ENCODE assay signal across 1 cellular context in genomic region chr19:15251749-15252397, GRCh38.
TF ChIP-seq lines count a peak whose summit lies in the region.

No MANE protein-coding gene starts in this region.

TF ChIP-seq in HEK293, 187 proteins besides CTCF, POLR2A, EP300 and RAD21 (continued from another document and continues in another):
- TF ChIP-seq, protein P1, sequence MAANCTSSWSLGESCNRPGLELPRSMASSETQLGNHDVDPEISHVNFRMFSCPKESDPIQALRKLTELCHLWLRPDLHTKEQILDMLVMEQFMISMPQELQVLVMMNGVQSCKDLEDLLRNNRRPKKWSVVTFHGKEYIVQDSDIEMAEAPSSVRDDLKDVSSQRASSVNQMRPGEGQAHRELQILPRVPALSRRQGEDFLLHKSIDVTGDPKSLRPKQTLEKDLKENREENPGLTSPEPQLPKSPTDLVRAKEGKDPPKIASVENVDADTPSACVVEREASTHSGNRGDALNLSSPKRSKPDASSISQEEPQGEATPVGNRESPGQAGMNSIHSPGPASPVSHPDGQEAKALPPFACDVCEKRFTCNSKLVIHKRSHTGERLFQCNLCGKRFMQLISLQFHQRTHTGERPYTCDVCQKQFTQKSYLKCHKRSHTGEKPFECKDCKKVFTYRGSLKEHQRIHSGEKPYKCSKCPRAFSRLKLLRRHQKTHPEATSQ (tag by site-specific recombination; IDR thresholded peaks at IDR 0.05), result no peak
- TF ChIP-seq ZNF280C (tag by site-specific recombination; IDR thresholded peaks at IDR 0.05) (no peak), ZNF175 (tag by site-specific recombination; IDR thresholded peaks at IDR 0.05) (no peak), MZF1 (tag by site-specific recombination; IDR thresholded peaks at IDR 0.05; ENCODE audit: borderline replicate concordance) (no peak), BCL11A (tag by site-specific recombination; IDR thresholded peaks at IDR 0.05; ENCODE audit: low read depth) (no peak), HOXA7 (CRISPR knock-in tag; IDR thresholded peaks at IDR 0.05; ENCODE audit: borderline replicate concordance) (no peak), ZNF510 (tag by site-specific recombination; IDR thresholded peaks at IDR 0.05; ENCODE audit: insufficient replicate concordance) (no peak), SCRT2 (tag by site-specific recombination; IDR thresholded peaks at IDR 0.05) (peak; percentile 64), ZNF76 (tag by site-specific recombination; IDR thresholded peaks at IDR 0.05; ENCODE audit: borderline replicate concordance, low read depth) (no peak), OSR2 (tag by site-specific recombination; IDR thresholded peaks at IDR 0.05) (no peak), ZNF324 (tag by site-specific recombination; IDR thresholded peaks at IDR 0.05) (no peak), ZNF777 (tag by site-specific recombination; IDR thresholded peaks at IDR 0.05; ENCODE audit: borderline replicate concordance) (no peak), TRIM28 (IDR thresholded peaks at IDR 0.05; ENCODE audit: borderline replicate concordance, low read length) (no peak), SETDB1 (IDR thresholded peaks at IDR 0.05; ENCODE audit: insufficient read length, low read length) (no peak), ZNF362 (tag by site-specific recombination; IDR thresholded peaks at IDR 0.05) (peak; percentile 90), KLF10 (tag by site-specific recombination; IDR thresholded peaks at IDR 0.05) (0 out of 2 replicates have a peak, but pooled peaks have one; percentile 21), HOXC10 (CRISPR knock-in tag; IDR thresholded peaks at IDR 0.05) (no peak), ZNF211 (tag by site-specific recombination; IDR thresholded peaks at IDR 0.05; ENCODE audit: low read depth) (no peak), ZNF701 (tag by site-specific recombination; IDR thresholded peaks at IDR 0.05) (no peak), ZNF768 (tag by site-specific recombination; IDR thresholded peaks at IDR 0.05) (no peak), ZNF174 (tag by site-specific recombination; IDR thresholded peaks at IDR 0.05) (no peak), ZNF501 (tag by site-specific recombination; IDR thresholded peaks at IDR 0.05) (no peak), ZSCAN16 (tag by site-specific recombination; IDR thresholded peaks at IDR 0.05) (no peak), ZNF518A (tag by site-specific recombination; conservative IDR thresholded peaks at IDR 0.05; ENCODE audit: low read depth) (no peak), ZBTB17 (tag by site-specific recombination; IDR thresholded peaks at IDR 0.05) (no peak; the same call in 1 of the 2 replicates), KLF1 (tag by site-specific recombination; IDR thresholded peaks at IDR 0.05) (no peak), ZSCAN30 (tag by site-specific recombination; IDR thresholded peaks at IDR 0.05) (no peak), ZNF169 (tag by site-specific recombination; IDR thresholded peaks at IDR 0.05) (no peak), ZNF292 (tag by site-specific recombination; IDR thresholded peaks at IDR 0.05; ENCODE audit: borderline replicate concordance, low read depth) (no peak), GLIS2 (tag by site-specific recombination; IDR thresholded peaks at IDR 0.05) (no peak), ZNF114 (tag by site-specific recombination; IDR thresholded peaks at IDR 0.05) (no peak)
- TF ChIP-seq, protein P2, sequence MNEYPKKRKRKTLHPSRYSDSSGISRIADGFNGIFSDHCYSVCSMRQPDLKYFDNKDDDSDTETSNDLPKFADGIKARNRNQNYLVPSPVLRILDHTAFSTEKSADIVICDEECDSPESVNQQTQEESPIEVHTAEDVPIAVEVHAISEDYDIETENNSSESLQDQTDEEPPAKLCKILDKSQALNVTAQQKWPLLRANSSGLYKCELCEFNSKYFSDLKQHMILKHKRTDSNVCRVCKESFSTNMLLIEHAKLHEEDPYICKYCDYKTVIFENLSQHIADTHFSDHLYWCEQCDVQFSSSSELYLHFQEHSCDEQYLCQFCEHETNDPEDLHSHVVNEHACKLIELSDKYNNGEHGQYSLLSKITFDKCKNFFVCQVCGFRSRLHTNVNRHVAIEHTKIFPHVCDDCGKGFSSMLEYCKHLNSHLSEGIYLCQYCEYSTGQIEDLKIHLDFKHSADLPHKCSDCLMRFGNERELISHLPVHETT (tag by site-specific recombination; IDR thresholded peaks at IDR 0.05), result no peak
- TF ChIP-seq, protein P3, sequence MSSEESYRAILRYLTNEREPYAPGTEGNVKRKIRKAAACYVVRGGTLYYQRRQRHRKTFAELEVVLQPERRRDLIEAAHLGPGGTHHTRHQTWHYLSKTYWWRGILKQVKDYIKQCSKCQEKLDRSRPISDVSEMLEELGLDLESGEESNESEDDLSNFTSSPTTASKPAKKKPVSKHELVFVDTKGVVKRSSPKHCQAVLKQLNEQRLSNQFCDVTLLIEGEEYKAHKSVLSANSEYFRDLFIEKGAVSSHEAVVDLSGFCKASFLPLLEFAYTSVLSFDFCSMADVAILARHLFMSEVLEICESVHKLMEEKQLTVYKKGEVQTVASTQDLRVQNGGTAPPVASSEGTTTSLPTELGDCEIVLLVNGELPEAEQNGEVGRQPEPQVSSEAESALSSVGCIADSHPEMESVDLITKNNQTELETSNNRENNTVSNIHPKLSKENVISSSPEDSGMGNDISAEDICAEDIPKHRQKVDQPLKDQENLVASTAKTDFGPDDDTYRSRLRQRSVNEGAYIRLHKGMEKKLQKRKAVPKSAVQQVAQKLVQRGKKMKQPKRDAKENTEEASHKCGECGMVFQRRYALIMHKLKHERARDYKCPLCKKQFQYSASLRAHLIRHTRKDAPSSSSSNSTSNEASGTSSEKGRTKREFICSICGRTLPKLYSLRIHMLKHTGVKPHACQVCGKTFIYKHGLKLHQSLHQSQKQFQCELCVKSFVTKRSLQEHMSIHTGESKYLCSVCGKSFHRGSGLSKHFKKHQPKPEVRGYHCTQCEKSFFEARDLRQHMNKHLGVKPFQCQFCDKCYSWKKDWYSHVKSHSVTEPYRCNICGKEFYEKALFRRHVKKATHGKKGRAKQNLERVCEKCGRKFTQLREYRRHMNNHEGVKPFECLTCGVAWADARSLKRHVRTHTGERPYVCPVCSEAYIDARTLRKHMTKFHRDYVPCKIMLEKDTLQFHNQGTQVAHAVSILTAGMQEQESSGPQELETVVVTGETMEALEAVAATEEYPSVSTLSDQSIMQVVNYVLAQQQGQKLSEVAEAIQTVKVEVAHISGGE (tag by site-specific recombination; conservative IDR thresholded peaks at IDR 0.05; ENCODE audit: low read depth), result no peak
- TF ChIP-seq, protein P4, sequence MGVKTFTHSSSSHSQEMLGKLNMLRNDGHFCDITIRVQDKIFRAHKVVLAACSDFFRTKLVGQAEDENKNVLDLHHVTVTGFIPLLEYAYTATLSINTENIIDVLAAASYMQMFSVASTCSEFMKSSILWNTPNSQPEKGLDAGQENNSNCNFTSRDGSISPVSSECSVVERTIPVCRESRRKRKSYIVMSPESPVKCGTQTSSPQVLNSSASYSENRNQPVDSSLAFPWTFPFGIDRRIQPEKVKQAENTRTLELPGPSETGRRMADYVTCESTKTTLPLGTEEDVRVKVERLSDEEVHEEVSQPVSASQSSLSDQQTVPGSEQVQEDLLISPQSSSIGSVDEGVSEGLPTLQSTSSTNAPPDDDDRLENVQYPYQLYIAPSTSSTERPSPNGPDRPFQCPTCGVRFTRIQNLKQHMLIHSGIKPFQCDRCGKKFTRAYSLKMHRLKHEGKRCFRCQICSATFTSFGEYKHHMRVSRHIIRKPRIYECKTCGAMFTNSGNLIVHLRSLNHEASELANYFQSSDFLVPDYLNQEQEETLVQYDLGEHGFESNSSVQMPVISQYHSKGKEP (tag by site-specific recombination; IDR thresholded peaks at IDR 0.05), result 0 out of 2 replicates have a peak, but pooled peaks have one; percentile 27
- TF ChIP-seq, protein P5, sequence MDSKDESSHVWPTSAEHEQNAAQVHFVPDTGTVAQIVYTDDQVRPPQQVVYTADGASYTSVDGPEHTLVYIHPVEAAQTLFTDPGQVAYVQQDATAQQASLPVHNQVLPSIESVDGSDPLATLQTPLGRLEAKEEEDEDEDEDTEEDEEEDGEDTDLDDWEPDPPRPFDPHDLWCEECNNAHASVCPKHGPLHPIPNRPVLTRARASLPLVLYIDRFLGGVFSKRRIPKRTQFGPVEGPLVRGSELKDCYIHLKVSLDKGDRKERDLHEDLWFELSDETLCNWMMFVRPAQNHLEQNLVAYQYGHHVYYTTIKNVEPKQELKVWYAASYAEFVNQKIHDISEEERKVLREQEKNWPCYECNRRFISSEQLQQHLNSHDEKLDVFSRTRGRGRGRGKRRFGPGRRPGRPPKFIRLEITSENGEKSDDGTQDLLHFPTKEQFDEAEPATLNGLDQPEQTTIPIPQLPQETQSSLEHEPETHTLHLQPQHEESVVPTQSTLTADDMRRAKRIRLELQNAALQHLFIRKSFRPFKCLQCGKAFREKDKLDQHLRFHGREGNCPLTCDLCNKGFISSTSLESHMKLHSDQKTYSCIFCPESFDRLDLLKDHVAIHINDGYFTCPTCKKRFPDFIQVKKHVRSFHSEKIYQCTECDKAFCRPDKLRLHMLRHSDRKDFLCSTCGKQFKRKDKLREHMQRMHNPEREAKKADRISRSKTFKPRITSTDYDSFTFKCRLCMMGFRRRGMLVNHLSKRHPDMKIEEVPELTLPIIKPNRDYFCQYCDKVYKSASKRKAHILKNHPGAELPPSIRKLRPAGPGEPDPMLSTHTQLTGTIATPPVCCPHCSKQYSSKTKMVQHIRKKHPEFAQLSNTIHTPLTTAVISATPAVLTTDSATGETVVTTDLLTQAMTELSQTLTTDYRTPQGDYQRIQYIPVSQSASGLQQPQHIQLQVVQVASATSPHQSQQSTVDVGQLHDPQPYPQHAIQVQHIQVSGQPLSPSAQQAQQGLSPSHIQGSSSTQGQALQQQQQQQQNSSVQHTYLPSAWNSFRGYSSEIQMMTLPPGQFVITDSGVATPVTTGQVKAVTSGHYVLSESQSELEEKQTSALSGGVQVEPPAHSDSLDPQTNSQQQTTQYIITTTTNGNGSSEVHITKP (tag by site-specific recombination; IDR thresholded peaks at IDR 0.05), result 0 out of 2 replicates have a peak, but pooled peaks have one; percentile 12
- TF ChIP-seq, protein P6, sequence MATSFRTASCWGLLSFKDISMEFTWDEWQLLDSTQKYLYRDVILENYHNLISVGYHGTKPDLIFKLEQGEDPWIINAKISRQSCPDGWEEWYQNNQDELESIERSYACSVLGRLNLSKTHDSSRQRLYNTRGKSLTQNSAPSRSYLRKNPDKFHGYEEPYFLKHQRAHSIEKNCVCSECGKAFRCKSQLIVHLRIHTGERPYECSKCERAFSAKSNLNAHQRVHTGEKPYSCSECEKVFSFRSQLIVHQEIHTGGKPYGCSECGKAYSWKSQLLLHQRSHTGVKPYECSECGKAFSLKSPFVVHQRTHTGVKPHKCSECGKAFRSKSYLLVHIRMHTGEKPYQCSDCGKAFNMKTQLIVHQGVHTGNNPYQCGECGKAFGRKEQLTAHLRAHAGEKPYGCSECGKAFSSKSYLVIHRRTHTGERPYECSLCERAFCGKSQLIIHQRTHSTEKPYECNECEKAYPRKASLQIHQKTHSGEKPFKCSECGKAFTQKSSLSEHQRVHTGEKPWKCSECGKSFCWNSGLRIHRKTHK (tag by site-specific recombination; IDR thresholded peaks at IDR 0.05), result no peak
